ENCODE assay signal across 30 cellular contexts in genomic region chr13:23946900-23947299, GRCh38. TPM values are rescaled to one million over a fixed set of nuclear protein-coding genes. Genes with fewer than 3 reads are reported as not detected.
"Had no signal": no experiment of that assay in that cellular context is flagged by ENCODE, and none has a peak within 500 bp of the region (broad histone marks: within the 10 kb centered on the region; RNA-seq: fewer than 3 reads in every experiment).

No MANE protein-coding gene starts in this region.

- H3K27me3 ChIP-seq: ascending aorta had no signal

- ATAC-seq: activated CD8-positive, alpha-beta T cell treated with anti-CD3 and anti-CD28 coated beads for 36 hours; activated naive CD8-positive, alpha-beta T cell treated with anti-CD3 and anti-CD28 coated beads, Interleukin-2, amount 50 U/mL, for 24 hours; activated T-cell treated with anti-CD3 and anti-CD28 coated beads, Interleukin-2, amount 50 U/mL, for 72 hours; activated T-helper 17 cell treated with anti-CD3 and anti-CD28 coated beads, Interleukin-2, amount 50 U/mL, for 72 hours had no signal

- FAIRE-seq: TTC549 had no signal

- H3K9me3 ChIP-seq: ascending aorta had no signal

- H3K4me1 ChIP-seq: ascending aorta had no signal

- H3K27ac ChIP-seq: ascending aorta, VCaP had no signal

- H3K4me3 ChIP-seq: ascending aorta had no signal

- H3K36me3 ChIP-seq: ascending aorta had no signal

- DNase-seq: activated B cell treated with CpG ODN at 0.5 μM for 24 hours; activated CD4-positive, alpha-beta memory T cell treated with anti-CD3 and anti-CD28 coated beads for 36 hours; activated CD4-positive, alpha-beta T cell treated with anti-CD3 and anti-CD28 coated beads for 4 hours; activated CD4-positive, alpha-beta T cell treated with anti-CD3 and anti-CD28 coated beads, Interleukin-2, amount 10 ng/mL, durations not matched to agents 24 days and 14 days; activated CD4-positive, alpha-beta T cell treated with anti-CD3 and anti-CD28 coated beads, Interleukin-2, amount 50 U/mL, for 1 hour; activated CD4-positive, alpha-beta T cell treated with anti-CD3 and anti-CD28 coated beads, Interleukin-2, amount 50 U/mL, for 4 hours; activated CD4-positive, CD25-positive, alpha-beta regulatory T cell treated with anti-CD3 and anti-CD28 coated beads, Interleukin-2, amount 50 U/mL, for 72 hours; activated CD8-positive, alpha-beta memory T cell treated with anti-CD3 and anti-CD28 coated beads, Interleukin-2, amount 50 U/mL, for 4 hours; activated CD8-positive, alpha-beta T cell treated with anti-CD3 and anti-CD28 coated beads for 36 hours; activated effector memory CD4-positive, alpha-beta T cell treated with anti-CD3 and anti-CD28 coated beads, Interleukin-2, amount 50 U/mL, for 16 hours; activated gamma-delta T cell treated with Interleukin-2 at 50 U/mL for 16 hours; activated naive CD4-positive, alpha-beta T cell treated with anti-CD3 and anti-CD28 coated beads, Interleukin-2, amount 10 ng/mL, durations not matched to agents 7 days and 5 days; activated naive CD4-positive, alpha-beta T cell treated with Interleukin-2 at 50 U/mL for 16 hours; activated naive CD8-positive, alpha-beta T cell treated with anti-CD3 and anti-CD28 coated beads, Interleukin-2, amount 10 ng/mL, durations not matched to agents 7 days and 5 days; activated naive CD8-positive, alpha-beta T cell treated with anti-CD3 and anti-CD28 coated beads, Interleukin-2, amount 50 U/mL, for 24 hours; activated T-cell treated with anti-CD3 and anti-CD28 coated beads for 4 hours; activated T-cell treated with anti-CD3 and anti-CD28 coated beads, Interleukin-2, amount 50 U/mL, for 1 hour; activated T-cell treated with anti-CD3 and anti-CD28 coated beads, Interleukin-2, amount 50 U/mL, for 4 hours; activated T-cell treated with anti-CD3 and anti-CD28 coated beads, Interleukin-2, amount 50 U/mL, for 72 hours; central memory CD4-positive, alpha-beta T cell; T-helper 1 cell; T-helper 2 cell; T-helper 9 cell had no signal

RNA-seq across cellular contexts. Expression of gene C1QTNF9B, which starts 49.6 kb away (rescaled TPM):
- total RNA-seq: activated B cell treated with CpG ODN at 0.5 μM for 24 hours; activated CD4-positive, alpha-beta memory T cell treated with anti-CD3 and anti-CD28 coated beads for 36 hours; activated CD4-positive, alpha-beta T cell treated with anti-CD3 and anti-CD28 coated beads, Interleukin-2, amount 10 ng/mL, durations not matched to agents 24 days and 14 days; activated CD8-positive, alpha-beta memory T cell treated with anti-CD3 and anti-CD28 coated beads for 36 hours; activated CD8-positive, alpha-beta T cell treated with anti-CD3 and anti-CD28 coated beads for 36 hours; activated naive CD8-positive, alpha-beta T cell treated with anti-CD3 and anti-CD28 coated beads, Interleukin-2, amount 10 ng/mL, durations not matched to agents 7 days and 5 days; activated T-cell treated with anti-CD3 and anti-CD28 coated beads, Interleukin-2, amount 50 U/mL, for 4 hours; activated T-cell treated with anti-CD3 and anti-CD28 coated beads, Interleukin-2, amount 50 U/mL, for 72 hours; activated T-helper 1 cell treated with anti-CD3 and anti-CD28 coated beads, Interleukin-12 subunit alpha, Interleukin-12 subunit beta, Interleukin-2, Interleukin-4 antibody, amounts not matched to agents 30 ng/mL and 10 ng/mL and 1 ng/mL, durations not matched to agents 14 hours and 24 hours and 36 hours; activated T-helper 17 cell treated with anti-CD3 and anti-CD28 coated beads, Interleukin-2, amount 50 U/mL, for 72 hours; ascending aorta; cerebellum had no signal
